Comparison of ENCODE assay signal across 1 cellular context in the genomic region with DNA sequence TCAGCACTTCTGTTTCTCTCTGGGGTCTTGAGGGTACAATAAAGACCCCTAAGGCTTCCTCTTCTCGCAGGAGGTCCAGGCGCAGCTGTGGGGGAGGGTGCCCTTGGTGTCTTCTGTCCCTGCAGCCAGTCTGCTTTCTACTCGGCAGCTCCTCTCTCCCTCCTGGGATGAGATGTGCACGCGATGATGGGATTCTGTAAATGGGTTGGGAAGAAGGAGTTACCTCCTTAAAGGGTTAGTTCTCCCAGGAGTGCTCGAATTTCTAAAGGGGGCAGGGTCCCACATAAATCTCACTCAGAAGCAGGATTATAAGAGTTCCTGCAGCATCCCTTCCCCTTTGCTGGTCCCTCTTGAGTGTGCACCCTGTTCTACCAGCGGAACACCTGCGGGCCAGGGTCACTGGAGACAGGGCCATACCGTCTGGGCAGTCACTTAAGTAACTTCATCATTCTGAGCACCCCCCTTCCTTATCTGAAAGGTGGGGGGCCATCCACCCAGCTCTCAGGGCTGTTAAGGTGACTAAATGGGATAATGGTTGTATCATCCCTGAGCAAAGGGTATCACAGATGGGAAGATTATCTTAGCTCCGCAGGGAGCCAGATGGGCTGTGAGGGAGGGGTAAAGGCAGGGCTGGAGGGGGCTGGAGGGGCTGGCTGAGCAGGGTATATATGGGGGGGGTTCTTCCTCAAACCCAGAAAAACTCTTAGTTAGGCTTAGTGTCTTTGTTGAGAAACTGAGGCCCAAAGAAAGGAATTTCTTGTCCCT.
TF ChIP-seq lines count a peak whose summit lies in the region.

No MANE protein-coding gene starts in this region.

TF ChIP-seq in K562, 482 proteins besides CTCF, POLR2A, EP300 and RAD21:
- TF ChIP-seq KDM2B (CRISPR knock-in tag; IDR thresholded peaks at IDR 0.05) (no peak), CBFA2T3 (IDR thresholded peaks at IDR 0.05) (peak; percentile 32; the same call in 1 of the 2 replicates), CBFA2T2 (conservative IDR thresholded peaks at IDR 0.05) (peak; percentile 35)
